In the genomic region with DNA sequence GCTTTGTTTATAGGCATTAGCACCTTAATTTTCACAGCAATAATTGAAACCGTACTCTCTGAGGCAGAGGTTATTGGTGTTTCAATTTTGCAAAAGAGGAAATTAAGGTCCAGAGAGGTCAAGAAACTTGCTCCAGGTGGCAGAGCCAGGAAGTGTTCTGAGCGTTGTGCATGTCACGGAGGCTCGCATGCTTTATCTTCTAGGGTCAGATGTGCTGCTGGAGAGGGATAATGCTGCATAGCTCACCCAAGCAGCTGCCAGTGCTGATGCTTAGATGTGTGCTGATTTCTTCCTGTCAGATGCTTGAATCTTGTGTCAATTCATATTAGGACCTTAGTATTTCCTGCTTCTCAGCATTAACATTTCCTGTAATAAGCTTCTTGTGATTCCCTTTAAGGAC, we compare ENCODE assay signal across 1 cellular context.
TF ChIP-seq lines count a peak whose summit lies in the region.

No MANE protein-coding gene starts in this region.

TF ChIP-seq in endothelial cell of umbilical vein, 7 proteins besides CTCF, POLR2A, EP300 and RAD21:
- TF ChIP-seq EZH2 (IDR thresholded peaks at IDR 0.05; ENCODE audit: borderline replicate concordance, low read depth, low read length, severe bottlenecking) (no peak), GATA2 (IDR thresholded peaks at IDR 0.05; ENCODE audit: insufficient read depth, insufficient read length, low read depth, low read length) (peak; percentile 13), POLR2AphosphoS5 (IDR thresholded peaks at IDR 0.05; ENCODE audit: insufficient read depth, low read depth, low read length) (no peak)
- TF ChIP-seq, protein P1, sequence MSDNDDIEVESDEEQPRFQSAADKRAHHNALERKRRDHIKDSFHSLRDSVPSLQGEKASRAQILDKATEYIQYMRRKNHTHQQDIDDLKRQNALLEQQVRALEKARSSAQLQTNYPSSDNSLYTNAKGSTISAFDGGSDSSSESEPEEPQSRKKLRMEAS (IDR thresholded peaks at IDR 0.05; ENCODE audit: insufficient read depth, insufficient read length): no peak
